In genomic region chr13:110819203-110820014, GRCh38 we compare ENCODE assay signal across 8 cellular contexts.
DNase-seq lines count a peak whose midpoint lies in the region; ATAC-seq, FAIRE-seq and TF ChIP-seq lines count a peak whose summit lies in the region.

No MANE protein-coding gene starts in this region.

- DNase-seq in NCI-H1436 (lab: John Stamatoyannopoulos, UW) (peak; percentile 46), NCI-H1436 treated with DMSO at 0.1 percent for 48 hours (lab: John Stamatoyannopoulos, UW) (no peak), HEK293T (ENCODE audit: extremely low spot score) (peak; percentile 75), MV-4-11 (lab: John Stamatoyannopoulos, UW) (peak; percentile 59), UCSD-AML1 (lab: John Stamatoyannopoulos, UW; ENCODE audit: unreplicated experiment) (peak; percentile 75), K562 (ENCODE audit: extremely low read depth in 1 of 4, low spot score in 3 of 4) (peak; percentile 81 to 86 (median 84)), spleen (peak; percentile 94)

- H3K79me2 ChIP-seq in K562 (ENCODE audit: control insufficient read depth, insufficient read depth, low read length), result no peaks in the 10 kb centered on the region

- peak; percentile 95 for ATAC-seq in K562

- POLR2A ChIA-PET in HEK293T (lab: Yijun Ruan, JAX) (interaction anchor here (1.4 kb wide), 1 partner anchor 104 kb away, joined by 4 read pairs; no protein-coding TSS in a partner anchor), K562 (lab: Yijun Ruan, JAX) (no interaction called here)

- H4K20me1 ChIP-seq in K562 (replicated peaks; ENCODE audit: control insufficient read depth, insufficient read depth, low read length), result no peaks in the 10 kb centered on the region

- H3K27ac ChIP-seq in K562 (ENCODE audit: extremely low read depth, low read depth, low read length) (no peak overlapping the region), spleen (no peak overlapping the region)

- peak; percentile 82 to 89 for TF ChIP-seq RAD21 in K562 (CRISPR knock-in tag; conservative IDR thresholded peaks at IDR 0.05 in 1 of 2, IDR thresholded peaks at IDR 0.05 in 1 of 2)

- peak overlapping the region; percentile 47; the same call in 1 of the 2 replicates for H2AFZ ChIP-seq in K562 (ENCODE audit: low read depth, low read length)

- FAIRE-seq in K562 (lab: Jason Lieb, UNC), result peak; percentile 89

- H3K4me3 ChIP-seq in K562 (no peak overlapping the region), iPS-15b (ENCODE audit: low read depth, low read length) (peak overlapping the region; percentile 30), spleen (no peak overlapping the region)

- peak overlapping the region; percentile 1; the same call in 1 of the 2 replicates for H3K4me2 ChIP-seq in K562 (ENCODE audit: insufficient read depth, low read length)

- H3K4me1 ChIP-seq in K562 (replicated peaks in 1 of 2; ENCODE audit: control insufficient read depth in 2 of 2, insufficient read depth in 2 of 2, low read length in 2 of 2), result peaks cover 0 to 3% of the 10 kb centered on the region in 2 experiments; a peak in 2 of 5 replicates
- H3K4me1 ChIP-seq in iPS-15b (ENCODE audit: control insufficient read depth, insufficient read depth, low read length), result no peaks in the 10 kb centered on the region
- H3K4me1 ChIP-seq in spleen, result peaks cover 0 to 11% (median 7%) of the 10 kb centered on the region in 6 donors

- H3K9ac ChIP-seq in K562 (ENCODE audit: insufficient read depth in 1 of 2, low read depth in 2 of 2, low read length in 2 of 2) (no peak overlapping the region), iPS-15b (ENCODE audit: low read depth, low read length) (no peak overlapping the region)

- intact Hi-C loops in K562 (cut with micrococcal nuclease) (loop anchor here (1.0 to 10.0 kb wide), 4 partner anchors 105 to 363 kb away; partner anchors contain the start of gene ING1), spleen (cut with DNase I; ENCODE audit: low total_unique reads) (loop anchor here (10.0 kb wide), 1 partner anchor 225 kb away; no protein-coding TSS in a partner anchor)

- CTCF ChIA-PET in HEK293T (lab: Yijun Ruan, JAX), result interaction anchor here (0.9 to 1.4 kb wide), 2 partner anchors 103 to 136 kb away, joined by 3 to 6 read pairs; no protein-coding TSS in a partner anchor
- CTCF ChIA-PET in K562 (lab: Yijun Ruan, JAX; ENCODE audit: low intra/inter-chr PET ratio), result interaction anchor here (1.3 to 2.0 kb wide), 2 partner anchors 226 to 363 kb away, joined by 4 to 11 read pairs; no protein-coding TSS in a partner anchor

- H3K9me1 ChIP-seq in K562 (ENCODE audit: control insufficient read depth, insufficient read depth, low read length), result no peaks in the 10 kb centered on the region

- H3K27me3 ChIP-seq in K562 (ENCODE audit: control insufficient read depth in 2 of 2, insufficient read depth in 2 of 2, low read length in 2 of 2) (peaks cover 0 to 6% of the 10 kb centered on the region in 2 experiments; a peak in 2 of 5 replicates), iPS-15b (ENCODE audit: control insufficient read depth, insufficient read depth, low read length) (no peaks in the 10 kb centered on the region), spleen (replicated peaks in 1 of 7) (no peaks in the 10 kb centered on the region)

- TF ChIP-seq CTCF in K562 (IDR thresholded peaks at IDR 0.05 in 2 of 3, conservative IDR thresholded peaks at IDR 0.05 in 1 of 3; ENCODE audit: insufficient read depth in 2 of 3, low read depth in 1 of 3, low read length in 3 of 3) (peak; percentile 84 to 92 (median 87)), spleen (IDR thresholded peaks at IDR 0.05 in 8 of 11, conservative IDR thresholded peaks at IDR 0.05 in 3 of 11) (peak; percentile 91 to 99 (median 97))

- TF ChIP-seq POLR2A in K562 (conservative IDR thresholded peaks at IDR 0.05), result no peak
- TF ChIP-seq POLR2A in spleen (IDR thresholded peaks at IDR 0.05), result no peak

- BruUV-seq in K562 (replicated peaks; lab: Mats Ljungman, UMichigan), result no TSS peak

- no peaks in the 10 kb centered on the region for H3K9me3 ChIP-seq in K562 (replicated peaks; ENCODE audit: control insufficient read depth, insufficient read depth, low read depth, low read length)
- H3K9me3 ChIP-seq in iPS-15b (ENCODE audit: control insufficient read depth, insufficient read depth, low read length), result no peaks in the 10 kb centered on the region
- H3K9me3 ChIP-seq in spleen, result no peaks in the 10 kb centered on the region

- no peak for TF ChIP-seq EP300 in K562 (IDR thresholded peaks at IDR 0.05; ENCODE audit: low read length)

- 18% methylated on average over 11 of the region's 17 CpGs for WGBS in K562 (ENCODE audit: insufficient coverage, low coverage, missing lambda C conversion rate)
- 27 to 32% (median 32%) methylated on average over 15 to 17 of the region's 17 CpGs for WGBS in spleen, 5 donors

- H3K36me3 ChIP-seq in K562 (ENCODE audit: control insufficient read depth, insufficient read depth, low read length), result no peaks in the 10 kb centered on the region
- H3K36me3 ChIP-seq in iPS-15b (ENCODE audit: control insufficient read depth, insufficient read depth, low read length), result no peaks in the 10 kb centered on the region
- H3K36me3 ChIP-seq in spleen, result no peaks in the 10 kb centered on the region

- in situ Hi-C loops in K562 (cut with MboI), result loop anchor here (10.0 to 25.0 kb wide), 3 partner anchors 225 to 355 kb away; no protein-coding TSS in a partner anchor

TF ChIP-seq in HEK293T, 16 proteins besides CTCF, POLR2A, EP300 and RAD21:
- TF ChIP-seq FOXM1 (IDR thresholded peaks at IDR 0.05; ENCODE audit: borderline replicate concordance), result no peak
- no peak for TF ChIP-seq FOXK2 (IDR thresholded peaks at IDR 0.05)
- TF ChIP-seq FOXA1 (IDR thresholded peaks at IDR 0.05), result no peak
- TF ChIP-seq BHLHE40 (IDR thresholded peaks at IDR 0.05; ENCODE audit: borderline replicate concordance), result no peak
- TF ChIP-seq SP1 (IDR thresholded peaks at IDR 0.05), result no peak
- no peak for TF ChIP-seq SUZ12 (IDR thresholded peaks at IDR 0.05)
- no peak for TF ChIP-seq CTBP1 (IDR thresholded peaks at IDR 0.05; ENCODE audit: borderline replicate concordance)
- TF ChIP-seq ARNT (IDR thresholded peaks at IDR 0.05), result no peak
- TF ChIP-seq LEF1 (IDR thresholded peaks at IDR 0.05; ENCODE audit: borderline replicate concordance), result no peak
- TF ChIP-seq NFRKB (IDR thresholded peaks at IDR 0.05), result no peak
- TF ChIP-seq ZNF384 (IDR thresholded peaks at IDR 0.05), result no peak
- no peak for TF ChIP-seq TARDBP (IDR thresholded peaks at IDR 0.05)
- TF ChIP-seq L3MBTL2 (conservative IDR thresholded peaks at IDR 0.05), result no peak
- no peak for TF ChIP-seq HDGF (IDR thresholded peaks at IDR 0.05; ENCODE audit: borderline replicate concordance)
- TF ChIP-seq ELF4 (IDR thresholded peaks at IDR 0.05), result no peak
- TF ChIP-seq PKNOX1 (IDR thresholded peaks at IDR 0.05), result no peak

TF ChIP-seq in K562, 482 proteins besides CTCF, POLR2A, EP300 and RAD21 (continues in another document):
- TF ChIP-seq E2F6 (IDR thresholded peaks at IDR 0.05; ENCODE audit: borderline replicate concordance in 1 of 2, extremely low read depth in 1 of 2, insufficient read depth in 1 of 2, insufficient read length in 1 of 2, low read depth in 1 of 2, low read length in 1 of 2, poor library complexity in 1 of 2, severe bottlenecking in 1 of 2) (peak in 1 of 2 experiments; percentile 24), U2AF2 (optimal IDR thresholded peaks at IDR 0.05; ENCODE audit: low read depth, low read length) (no peak), SUPT5H (IDR thresholded peaks at IDR 0.05) (no peak), DEAF1 (CRISPR knock-in tag; IDR thresholded peaks at IDR 0.05) (peak; percentile 80), TFAP4 (CRISPR knock-in tag; IDR thresholded peaks at IDR 0.05; ENCODE audit: borderline replicate concordance) (peak; percentile 50), STAG1 (CRISPR knock-in tag; IDR thresholded peaks at IDR 0.05; ENCODE audit: borderline replicate concordance) (peak; percentile 58; the same call in 1 of the 2 replicates), FOXM1 (IDR thresholded peaks at IDR 0.05; ENCODE audit: low read depth) (no peak), FOXM1 (CRISPR knock-in tag; IDR thresholded peaks at IDR 0.05; ENCODE audit: low read depth) (no peak), ZNF444 (CRISPR knock-in tag; IDR thresholded peaks at IDR 0.05) (no peak), CREB1 (IDR thresholded peaks at IDR 0.05) (no peak; the same call in 1 of the 2 replicates), CREB1 (CRISPR knock-in tag; IDR thresholded peaks at IDR 0.05) (peak; percentile 61), GATAD2B (IDR thresholded peaks at IDR 0.05; ENCODE audit: borderline replicate concordance) (no peak), ESRRA (IDR thresholded peaks at IDR 0.05; ENCODE audit: borderline replicate concordance, low read depth) (no peak), RCOR1 (IDR thresholded peaks at IDR 0.05; ENCODE audit: borderline replicate concordance in 1 of 2, low read depth in 2 of 2, low read length in 2 of 2) (peak in 1 of 2 experiments; percentile 34; a peak in 1 of 4 replicates), L3MBTL2 (IDR thresholded peaks at IDR 0.05) (peak; percentile 53), GATA2 (CRISPR knock-in tag; IDR thresholded peaks at IDR 0.05) (no peak), RFX1 (IDR thresholded peaks at IDR 0.05) (no peak)
